In the genomic region with DNA sequence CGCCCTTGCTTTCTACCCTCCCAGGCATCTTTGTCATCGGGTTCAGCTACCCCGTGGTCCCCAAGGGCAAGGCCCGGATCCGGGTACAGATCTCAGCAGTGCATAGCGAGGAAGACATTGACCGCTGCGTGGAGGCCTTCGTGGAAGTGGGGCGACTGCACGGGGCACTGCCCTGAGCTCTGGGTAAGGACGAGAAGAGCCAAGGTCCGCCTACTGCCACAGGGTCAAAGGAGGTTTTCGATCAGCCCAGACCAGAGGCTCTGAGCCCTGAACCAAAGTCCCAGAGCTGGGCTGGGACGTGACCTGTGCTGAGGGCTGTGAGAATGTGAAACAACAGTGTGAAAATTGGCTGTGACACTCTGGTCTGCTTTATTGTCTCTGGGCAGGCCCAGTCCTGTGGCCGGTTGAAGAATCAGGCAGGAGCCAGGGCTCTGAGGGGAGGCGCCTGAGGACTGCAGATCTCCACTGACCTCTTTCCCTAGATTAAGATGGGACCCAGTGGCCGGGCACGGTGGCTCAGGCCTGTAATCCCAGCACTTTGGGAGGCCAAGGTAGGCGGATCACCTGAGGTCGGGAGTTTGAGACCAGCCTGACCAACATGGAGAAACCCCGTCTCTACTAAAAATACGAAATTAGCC, we compare ENCODE assay signal across 20 cellular contexts. TPM values are rescaled to one million over a fixed set of nuclear protein-coding genes. Genes with fewer than 3 reads are reported as not detected.
"Had no signal": no experiment of that assay in that cellular context is flagged by ENCODE, and none has a peak within 500 bp of the region (broad histone marks: within the 10 kb centered on the region; RNA-seq: fewer than 3 reads in every experiment).

No MANE protein-coding gene starts in this region.

- H3K9me3 ChIP-seq: colonic mucosa, esophagus squamous epithelium, gastroesophageal sphincter, left lung, lower lobe of right lung, neutrophil, right atrium auricular region had no signal

- FAIRE-seq: small intestine had no signal

- DNase-seq: colonic mucosa; dermis blood vessel endothelial cell; esophagus squamous epithelium; foreskin fibroblast; glutamatergic neuron; islet precursor cell; left lung; lower lobe of right lung; mesenchymal stem cell; naive B cell; posterior cingulate gyrus; small intestine; stimulated activated CD4-positive, alpha-beta T cell treated with anti-CD3 and anti-CD28 coated beads, Interleukin-12 subunit alpha, Interleukin-12 subunit beta, amount 100 ng/mL, for 4 hours; trophoblast cell had no signal

- H3K27ac ChIP-seq: colonic mucosa, esophagus squamous epithelium, left lung, lower lobe of right lung, neutrophil, right atrium auricular region had no signal

- H3K27me3 ChIP-seq: colonic mucosa had no signal

- H3K36me3 ChIP-seq: colonic mucosa, lower lobe of right lung, neutrophil, right atrium auricular region had no signal

- H3K4me3 ChIP-seq: colonic mucosa, gastroesophageal sphincter, left lung, lower lobe of right lung, right atrium auricular region had no signal

RNA-seq across cellular contexts. Expression of gene GALR3, which starts 6.5 kb away (rescaled TPM):
- total RNA-seq: dermis blood vessel endothelial cell, epithelial cell of proximal tubule, esophagus squamous epithelium, gastroesophageal sphincter, left lung, lower lobe of right lung, right atrium auricular region, urinary bladder had no signal
- polyA plus RNA-seq: small intestine, thymus, urinary bladder had no signal
